ENCODE assay signal across 8 cellular contexts in genomic region chr6:69795469-69796080, GRCh38. TPM values are rescaled to one million over a fixed set of nuclear protein-coding genes. Genes with fewer than 3 reads are reported as not detected.
DNase-seq lines count a peak whose midpoint lies in the region; ATAC-seq and TF ChIP-seq lines count a peak whose summit lies in the region.

No MANE protein-coding gene starts in this region.

- H3K9me3 ChIP-seq in SJSA1 (replicated peaks) (no peaks in the 10 kb centered on the region), fibroblast of lung (ENCODE audit: control insufficient read depth, insufficient read depth, low read depth, low read length) (no peaks in the 10 kb centered on the region), prostate gland (no peaks in the 10 kb centered on the region)

- peak overlapping the region; percentile 74 for H3K9ac ChIP-seq in fibroblast of lung (ENCODE audit: insufficient read depth, low read length)

- H3K79me2 ChIP-seq in fibroblast of lung (ENCODE audit: control insufficient read depth, insufficient read depth, low read length), result no peaks in the 10 kb centered on the region

- peaks cover 63% of the 10 kb centered on the region for H3K4me1 Mint-ChIP-seq in stimulated activated naive CD8-positive, alpha-beta T cell treated with anti-CD3 and anti-CD28 coated beads, Interleukin-15, Interleukin-2, amounts not matched to agents 100 ng/mL and 50 ng/mL, for 24 hours (ENCODE audit: low read depth)

- H3K9me3 Mint-ChIP-seq in stimulated activated naive CD8-positive, alpha-beta T cell treated with anti-CD3 and anti-CD28 coated beads, Interleukin-15, Interleukin-2, amounts not matched to agents 100 ng/mL and 50 ng/mL, for 24 hours, result no peaks in the 10 kb centered on the region

- H4K20me1 ChIP-seq in fibroblast of lung (ENCODE audit: control insufficient read depth, extremely low read depth, insufficient read depth, low read length), result no peaks in the 10 kb centered on the region

- H3K4me3 ChIP-seq in SJSA1 (peak overlapping the region; percentile 53), fibroblast of lung (replicated peaks in 1 of 4; ENCODE audit: control extremely low read depth in 1 of 4, insufficient read depth in 1 of 4, low read depth in 3 of 4, low read length in 4 of 4) (peak overlapping the region; percentile 71 to 94 (median 78)), prostate gland (peak overlapping the region; percentile 74 to 95)

- H3K36me3 ChIP-seq in SJSA1 (no peaks in the 10 kb centered on the region), fibroblast of lung (ENCODE audit: control insufficient read depth, insufficient read depth, low read length) (no peaks in the 10 kb centered on the region), prostate gland (no peaks in the 10 kb centered on the region)

- no peak for TF ChIP-seq POLR2A in prostate gland (IDR thresholded peaks at IDR 0.05)

- H3K4me3 Mint-ChIP-seq in stimulated activated naive CD8-positive, alpha-beta T cell treated with anti-CD3 and anti-CD28 coated beads, Interleukin-15, Interleukin-2, amounts not matched to agents 100 ng/mL and 50 ng/mL, for 24 hours, result peak overlapping the region; percentile 96

- H3K27me3 ChIP-seq in SJSA1 (replicated peaks), result no peaks in the 10 kb centered on the region
- no peaks in the 10 kb centered on the region for H3K27me3 ChIP-seq in fibroblast of lung (ENCODE audit: control insufficient read depth, insufficient read depth, low read length)
- no peaks in the 10 kb centered on the region for H3K27me3 ChIP-seq in prostate gland (replicated peaks; ENCODE audit: insufficient read depth)

- TF ChIP-seq CTCF in fibroblast of lung (conservative IDR thresholded peaks at IDR 0.05 in 1 of 2, IDR thresholded peaks at IDR 0.05 in 1 of 2; ENCODE audit: low read depth in 1 of 2, low read length in 2 of 2), result no peak
- no peak for TF ChIP-seq CTCF in prostate gland (IDR thresholded peaks at IDR 0.05)

- H3K4me1 ChIP-seq in SJSA1 (replicated peaks), result peaks cover 9% of the 10 kb centered on the region
- H3K4me1 ChIP-seq in fibroblast of lung (ENCODE audit: control insufficient read depth, extremely low read depth, insufficient read depth, low read length), result peaks cover 2% of the 10 kb centered on the region
- peaks cover 4% of the 10 kb centered on the region for H3K4me1 ChIP-seq in prostate gland (replicated peaks)

- peak overlapping the region; percentile 89 for H3K27ac Mint-ChIP-seq in stimulated activated naive CD8-positive, alpha-beta T cell treated with anti-CD3 and anti-CD28 coated beads, Interleukin-15, Interleukin-2, amounts not matched to agents 100 ng/mL and 50 ng/mL, for 24 hours

- peak overlapping the region; percentile 90 for H2AFZ ChIP-seq in fibroblast of lung (ENCODE audit: low read length)

- H3K27ac ChIP-seq in SJSA1 (no peak overlapping the region), fibroblast of lung (ENCODE audit: insufficient read depth, low read length) (no peak overlapping the region), prostate gland (peak overlapping the region; percentile 98 to 100)

- 21% methylated on average over 5 of the region's 5 CpGs for WGBS in prostate gland

- no peak for DNase-seq in stimulated activated naive CD8-positive, alpha-beta T cell treated with anti-CD3 and anti-CD28 coated beads, Interleukin-15, Interleukin-2, amounts not matched to agents 100 U/mL and 50 U/mL, for 24 hours
- no peak for DNase-seq in SJSA1 (ENCODE audit: low read depth in 1 of 2, low spot score in 2 of 2)
- peak in 1 of 2 donors; percentile 21 for DNase-seq in fibroblast of lung (ENCODE audit: low read depth in 2 of 2)
- DNase-seq in prostate gland (ENCODE audit: low spot score), result no peak
- no peak for DNase-seq in effector CD4-positive, alpha-beta T cell
- DNase-seq in activated CD4-positive, alpha-beta T cell treated with anti-CD3 and anti-CD28 coated beads for 4 hours, result no peak

- peaks cover 8% of the 10 kb centered on the region for H3K36me3 Mint-ChIP-seq in stimulated activated naive CD8-positive, alpha-beta T cell treated with anti-CD3 and anti-CD28 coated beads, Interleukin-15, Interleukin-2, amounts not matched to agents 100 ng/mL and 50 ng/mL, for 24 hours (ENCODE audit: low read depth)

- peak overlapping the region; percentile 84 for H3K4me2 ChIP-seq in fibroblast of lung (ENCODE audit: extremely low read depth, insufficient read depth, low read length)

- no peak for ATAC-seq in stimulated activated naive CD8-positive, alpha-beta T cell treated with anti-CD3 and anti-CD28 coated beads, Interleukin-15, Interleukin-2, amounts not matched to agents 100 U/mL and 50 U/mL, for 24 hours
- ATAC-seq in HG02943 (IDR thresholded peaks at IDR 0.05; ENCODE audit: low read depth, unreplicated experiment), result peak; percentile 35

- H3K27me3 Mint-ChIP-seq in stimulated activated naive CD8-positive, alpha-beta T cell treated with anti-CD3 and anti-CD28 coated beads, Interleukin-15, Interleukin-2, amounts not matched to agents 100 ng/mL and 50 ng/mL, for 24 hours, result no peaks in the 10 kb centered on the region

- intact Hi-C loops in prostate gland (cut with DNase I), result no loop called here

RNA-seq across cellular contexts. Expression of gene LMBRD1, which starts 1.2 kb away (rescaled TPM):
- 9.3 and 16.4 TPM in 2 replicates for total RNA-seq in SJSA1 (2014; rRNA removed; shearing (Covaris generic))
- total RNA-seq in fibroblast of lung, result 27.2 and 30.7 TPM in 2 replicates
- 27.2 and 46.5 TPM in 2 replicates for polyA plus RNA-seq in fibroblast of lung
- 17.5 and 29.5 TPM in 2 replicates for polyA plus RNA-seq in fibroblast of lung (2012)
- 2.3 and 2.9 TPM in 2 replicates for polyA minus RNA-seq in fibroblast of lung (ENCODE audit: low replicate concordance)
- 10 to 100 TPM; 53.5 to 63.1 TPM for total RNA-seq in prostate gland

Comparison
In these comparisons a context has a peak if more than half of its experiments do, and no peak if none do; other contexts are left out.
1. H3K27ac ChIP-seq: peak in prostate gland (2 of 2); none in SJSA1 (single experiment) and fibroblast of lung (single experiment).
2. Peak in every context shown above with its lines, with median percentiles within 50 percentile points of each other: H3K4me3 ChIP-seq.